In genomic region chr5:54667136-54667535, GRCh38 we compare ENCODE assay signal across 31 cellular contexts.
"Had no signal": no experiment of that assay in that cellular context is flagged by ENCODE, and none has a peak within 500 bp of the region (broad histone marks: within the 10 kb centered on the region; RNA-seq: fewer than 3 reads in every experiment).

No MANE protein-coding gene starts in this region.

- H3K36me3 ChIP-seq: brain microvascular endothelial cell, colonic mucosa, esophagus squamous epithelium had no signal

- ATAC-seq: activated CD4-positive, alpha-beta T cell treated with anti-CD3 and anti-CD28 coated beads for 36 hours; activated T-cell treated with anti-CD3 and anti-CD28 coated beads, Interleukin-2, amount 50 U/mL, for 4 hours; activated T-helper 17 cell treated with anti-CD3 and anti-CD28 coated beads, Interleukin-2, amount 50 U/mL, for 72 hours; T-helper 17 cell had no signal

- H3K9me3 Mint-ChIP-seq: central memory CD8-positive, alpha-beta T cell had no signal

- H3K9me3 ChIP-seq: colonic mucosa had no signal

- H3K4me1 ChIP-seq: colonic mucosa had no signal

- H3K4me3 Mint-ChIP-seq: activated CD4-positive, alpha-beta memory T cell treated with anti-CD3 and anti-CD28 coated beads, Interleukin-2, amount 10 ng/mL, durations not matched to agents 7 days and 5 days; activated CD4-positive, alpha-beta T cell treated with anti-CD3 and anti-CD28 coated beads for 36 hours; activated CD4-positive, alpha-beta T cell treated with anti-CD3 and anti-CD28 coated beads, Interleukin-2, amount 10 ng/mL, durations not matched to agents 7 days and 5 days; activated naive CD8-positive, alpha-beta T cell; activated T-cell treated with anti-CD3 and anti-CD28 coated beads, Interleukin-2, amount 50 U/mL, for 4 hours; activated T-helper 17 cell treated with anti-CD3 and anti-CD28 coated beads, Interleukin-2, amount 50 U/mL, for 72 hours; central memory CD8-positive, alpha-beta T cell; T-helper 17 cell; T-helper 2 cell treated with Interferon-gamma antibody and Interleukin-4, amounts not matched to agents 5 μg/mL and 100 μg/mL, for 36 hours had no signal

- DNase-seq: activated CD4-positive, alpha-beta memory T cell treated with anti-CD3 and anti-CD28 coated beads, Interleukin-2, amount 10 ng/mL, durations not matched to agents 7 days and 5 days; activated CD4-positive, alpha-beta T cell treated with anti-CD3 and anti-CD28 coated beads for 36 hours; activated CD4-positive, alpha-beta T cell treated with anti-CD3 and anti-CD28 coated beads, Interleukin-2, amount 10 ng/mL, durations not matched to agents 7 days and 5 days; activated CD4-positive, alpha-beta T cell treated with anti-CD3 and anti-CD28 coated beads, Interleukin-2, amount 50 U/mL, for 4 hours; activated CD4-positive, CD25-positive, alpha-beta regulatory T cell; activated CD4-positive, CD25-positive, alpha-beta regulatory T cell treated with anti-CD3 and anti-CD28 coated beads, Interleukin-2, amount 50 U/mL, for 72 hours; activated effector memory CD4-positive, alpha-beta T cell treated with Interleukin-2 at 50 U/mL for 16 hours; activated gamma-delta T cell treated with Interleukin-2 at 50 U/mL for 16 hours; activated naive CD4-positive, alpha-beta T cell treated with anti-CD3 and anti-CD28 coated beads, Interleukin-2, amount 50 U/mL, for 16 hours; activated naive CD4-positive, alpha-beta T cell treated with Interleukin-2 at 50 U/mL for 16 hours; activated T-cell treated with anti-CD3 and anti-CD28 coated beads, Interleukin-2, amount 50 U/mL, for 4 hours; amniotic stem cell; anterior cingulate cortex; brain microvascular endothelial cell; colonic mucosa; effector CD8-positive, alpha-beta T cell; esophagus squamous epithelium; head of caudate nucleus; T-helper 1 cell; T-helper 17 cell; T1000 had no signal

- H3K27ac Mint-ChIP-seq: activated CD4-positive, alpha-beta memory T cell treated with anti-CD3 and anti-CD28 coated beads, Interleukin-2, amount 10 ng/mL, durations not matched to agents 7 days and 5 days; activated CD4-positive, alpha-beta T cell treated with anti-CD3 and anti-CD28 coated beads for 36 hours; activated CD4-positive, alpha-beta T cell treated with anti-CD3 and anti-CD28 coated beads, Interleukin-2, amount 10 ng/mL, durations not matched to agents 7 days and 5 days; activated naive CD8-positive, alpha-beta T cell; activated T-helper 17 cell treated with anti-CD3 and anti-CD28 coated beads, Interleukin-2, amount 50 U/mL, for 72 hours; T-helper 17 cell; T-helper 2 cell treated with Interferon-gamma antibody and Interleukin-4, amounts not matched to agents 5 μg/mL and 100 μg/mL, for 36 hours had no signal

- H3K4me3 ChIP-seq: colonic mucosa, esophagus squamous epithelium had no signal

- H3K27me3 ChIP-seq: brain microvascular endothelial cell, colonic mucosa, esophagus squamous epithelium had no signal

- FAIRE-seq: astrocyte, bronchial epithelial cell, endometrium, endothelial cell of umbilical vein, frontal cortex had no signal

- H3K27ac ChIP-seq: brain microvascular endothelial cell, colonic mucosa, epithelial cell of prostate, esophagus squamous epithelium had no signal

- H3K27me3 Mint-ChIP-seq: activated CD4-positive, alpha-beta T cell treated with anti-CD3 and anti-CD28 coated beads for 36 hours; activated naive CD8-positive, alpha-beta T cell; activated T-helper 17 cell treated with anti-CD3 and anti-CD28 coated beads, Interleukin-2, amount 50 U/mL, for 72 hours; central memory CD8-positive, alpha-beta T cell; T-helper 17 cell had no signal
